ENCODE assay signal across 8 cellular contexts in the genomic region with DNA sequence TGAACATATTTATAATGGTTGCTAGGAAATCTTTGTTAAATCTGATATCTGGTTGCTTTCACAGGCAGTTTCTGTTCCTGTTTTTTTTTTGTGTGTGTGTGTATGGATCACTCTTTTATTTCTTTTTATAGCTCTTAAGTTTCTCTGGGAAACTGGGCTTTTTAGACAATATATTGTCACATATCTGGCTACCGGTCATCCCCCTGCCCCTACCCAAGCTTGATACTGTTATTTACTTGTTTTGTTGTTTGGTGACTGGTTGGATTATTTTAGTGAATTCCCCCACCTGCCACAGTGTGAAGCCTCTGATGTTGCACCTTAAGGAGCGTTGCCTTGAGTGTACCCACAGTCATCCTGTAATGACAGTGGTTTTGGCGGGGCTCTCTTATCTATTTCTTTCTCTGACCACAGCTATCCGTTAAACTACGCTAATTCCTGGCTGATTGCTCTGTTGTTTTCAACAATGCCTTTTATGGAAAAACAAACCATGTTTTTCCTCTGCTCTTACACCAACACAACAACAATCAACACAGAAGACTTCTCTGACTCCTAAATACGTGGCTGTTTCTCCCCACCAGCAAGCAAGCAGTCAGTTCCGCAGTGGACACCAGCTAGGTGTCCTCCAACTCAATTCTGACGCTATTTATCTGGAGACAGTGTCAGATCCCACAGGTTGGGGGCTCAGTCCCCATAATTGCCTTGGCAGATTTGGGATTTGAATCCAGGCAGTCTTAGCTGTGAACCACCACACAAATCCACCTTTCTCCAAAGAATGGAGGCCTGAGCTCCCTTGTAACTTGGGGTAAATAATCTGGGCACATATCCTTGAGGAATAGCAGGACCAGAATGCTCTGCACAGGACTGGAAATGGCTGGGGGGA. TPM values are rescaled to one million over a fixed set of nuclear protein-coding genes. Genes with fewer than 3 reads are reported as not detected.
DNase-seq lines count a peak whose midpoint lies in the region; ATAC-seq and TF ChIP-seq lines count a peak whose summit lies in the region.

No MANE protein-coding gene starts in this region.

- TF ChIP-seq CTCF in liver (IDR thresholded peaks at IDR 0.05; ENCODE audit: low read depth, low read length, missing input control): no peak

- peak in 3 of 5 experiments; percentile 10 to 85 (median 55) for DNase-seq in T-helper 2 cell
- DNase-seq in putamen (ENCODE audit: low spot score): no peak
- no peak for DNase-seq in NCI-H2227 treated with DMSO at 0.1 percent for 48 hours (lab: John Stamatoyannopoulos, UW)
- DNase-seq in dermis blood vessel endothelial cell: no peak
- DNase-seq in T-helper 9 cell: no peak

- peak; percentile 75 for ATAC-seq in GM18511 (IDR thresholded peaks at IDR 0.05; ENCODE audit: unreplicated experiment)
- ATAC-seq in HG02884 (IDR thresholded peaks at IDR 0.05; ENCODE audit: unreplicated experiment): peak; percentile 77

- H3K9ac ChIP-seq in liver (ENCODE audit: low read depth in 1 of 2, low read length in 2 of 2): peak overlapping the region in 1 of 2 donors; percentile 24

- no peak for TF ChIP-seq RAD21 in liver (IDR thresholded peaks at IDR 0.05)

- no peak overlapping the region for H3K4me3 ChIP-seq in liver (ENCODE audit: low read depth in 1 of 3, low read length in 3 of 3)

- no peaks in the 10 kb centered on the region for H3K36me3 ChIP-seq in liver (ENCODE audit: control insufficient read depth in 4 of 4, insufficient read depth in 3 of 4, low read depth in 1 of 4, low read length in 3 of 4)

- WGBS in liver: 81% methylated on average over 8 of the region's 8 CpGs

- H3K27me3 ChIP-seq in liver (ENCODE audit: control insufficient read depth in 4 of 4, insufficient read depth in 4 of 4, low read length in 3 of 4): no peaks in the 10 kb centered on the region

- H3K27ac ChIP-seq in liver (ENCODE audit: low read depth in 1 of 2, low read length in 2 of 2): peak overlapping the region; percentile 85 to 93

- H3K9me3 ChIP-seq in liver (ENCODE audit: control insufficient read depth in 4 of 4, low read length in 3 of 4): no peaks in the 10 kb centered on the region

- peaks cover 19 to 52% (median 49%) of the 10 kb centered on the region in 4 donors for H3K4me1 ChIP-seq in liver (ENCODE audit: control insufficient read depth in 4 of 4, insufficient read depth in 4 of 4, low read length in 3 of 4)

TF ChIP-seq in liver, 16 proteins besides CTCF, POLR2A, EP300 and RAD21:
- TF ChIP-seq EGR1 (IDR thresholded peaks at IDR 0.05; ENCODE audit: low read depth in 2 of 2): no peak
- no peak for TF ChIP-seq HNF4G (IDR thresholded peaks at IDR 0.05)
- TF ChIP-seq ZBTB33 (IDR thresholded peaks at IDR 0.05): no peak
- no peak for TF ChIP-seq FOXA2 (IDR thresholded peaks at IDR 0.05)
- TF ChIP-seq MAX (IDR thresholded peaks at IDR 0.05): no peak
- TF ChIP-seq GABPA (IDR thresholded peaks at IDR 0.05 in 1 of 2, conservative IDR thresholded peaks at IDR 0.05 in 1 of 2): no peak
- TF ChIP-seq NR2F2 (IDR thresholded peaks at IDR 0.05): no peak
- TF ChIP-seq, protein P1, sequence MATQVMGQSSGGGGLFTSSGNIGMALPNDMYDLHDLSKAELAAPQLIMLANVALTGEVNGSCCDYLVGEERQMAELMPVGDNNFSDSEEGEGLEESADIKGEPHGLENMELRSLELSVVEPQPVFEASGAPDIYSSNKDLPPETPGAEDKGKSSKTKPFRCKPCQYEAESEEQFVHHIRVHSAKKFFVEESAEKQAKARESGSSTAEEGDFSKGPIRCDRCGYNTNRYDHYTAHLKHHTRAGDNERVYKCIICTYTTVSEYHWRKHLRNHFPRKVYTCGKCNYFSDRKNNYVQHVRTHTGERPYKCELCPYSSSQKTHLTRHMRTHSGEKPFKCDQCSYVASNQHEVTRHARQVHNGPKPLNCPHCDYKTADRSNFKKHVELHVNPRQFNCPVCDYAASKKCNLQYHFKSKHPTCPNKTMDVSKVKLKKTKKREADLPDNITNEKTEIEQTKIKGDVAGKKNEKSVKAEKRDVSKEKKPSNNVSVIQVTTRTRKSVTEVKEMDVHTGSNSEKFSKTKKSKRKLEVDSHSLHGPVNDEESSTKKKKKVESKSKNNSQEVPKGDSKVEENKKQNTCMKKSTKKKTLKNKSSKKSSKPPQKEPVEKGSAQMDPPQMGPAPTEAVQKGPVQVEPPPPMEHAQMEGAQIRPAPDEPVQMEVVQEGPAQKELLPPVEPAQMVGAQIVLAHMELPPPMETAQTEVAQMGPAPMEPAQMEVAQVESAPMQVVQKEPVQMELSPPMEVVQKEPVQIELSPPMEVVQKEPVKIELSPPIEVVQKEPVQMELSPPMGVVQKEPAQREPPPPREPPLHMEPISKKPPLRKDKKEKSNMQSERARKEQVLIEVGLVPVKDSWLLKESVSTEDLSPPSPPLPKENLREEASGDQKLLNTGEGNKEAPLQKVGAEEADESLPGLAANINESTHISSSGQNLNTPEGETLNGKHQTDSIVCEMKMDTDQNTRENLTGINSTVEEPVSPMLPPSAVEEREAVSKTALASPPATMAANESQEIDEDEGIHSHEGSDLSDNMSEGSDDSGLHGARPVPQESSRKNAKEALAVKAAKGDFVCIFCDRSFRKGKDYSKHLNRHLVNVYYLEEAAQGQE (IDR thresholded peaks at IDR 0.05): no peak

RNA-seq across cellular contexts. Expression of gene GNLY, which starts 10.9 kb away (rescaled TPM):
- total RNA-seq in liver (under 1 TPM in 1 of 2 donors, not detected in 1; 0.75 TPM), dermis blood vessel endothelial cell (not detected in 2 replicates)
- 1 to 10 TPM; 1.3 to 4.8 TPM for polyA plus RNA-seq in liver

RNA-seq across cellular contexts. Expression of gene SFTPB, which starts 37.0 kb away (rescaled TPM):
- total RNA-seq in liver: not detected
- polyA plus RNA-seq in liver: not detected
- not detected in 2 replicates for total RNA-seq in dermis blood vessel endothelial cell

RNA-seq across cellular contexts. Expression of gene ATOH8, which starts 48.8 kb away (rescaled TPM):
- total RNA-seq in liver (10 to 100 TPM in 1 of 2 donors, under 1 TPM in 1; 0.33 to 37.7 TPM), dermis blood vessel endothelial cell (42.3 and 58.4 TPM in 2 replicates)
- 10 to 100 TPM; 20.4 to 33.2 TPM for polyA plus RNA-seq in liver

Comparison
In these comparisons a context has a peak if more than half of its experiments do, and no peak if none do; other contexts are left out.
1. DNase-seq: peak in T-helper 2 cell (3 of 5); none in putamen (single experiment), NCI-H2227 treated with DMSO at 0.1 percent for 48 hours (single experiment), dermis blood vessel endothelial cell (single experiment) and T-helper 9 cell (single experiment).